Comparison of ENCODE assay signal across 27 cellular contexts in genomic region chr10:55002420-55002819, GRCh38.
"Had no signal": no experiment of that assay in that cellular context is flagged by ENCODE, and none has a peak within 500 bp of the region (broad histone marks: within the 10 kb centered on the region; RNA-seq: fewer than 3 reads in every experiment).

No MANE protein-coding gene starts in this region.

- H3K27ac Mint-ChIP-seq: naive thymus-derived CD4-positive, alpha-beta T cell; natural killer cell; nephron progenitor cell; stimulated activated memory B cell treated with anti-CD40 and anti-IgM and Interleukin-4, amounts not matched to agents 10 μg/mL and 1 μg/mL and 100 μg/mL, for 72 hours; stimulated activated naive CD8-positive, alpha-beta T cell treated with anti-CD3 and anti-CD28 coated beads, Interleukin-15, Interleukin-2, amounts not matched to agents 100 ng/mL and 50 ng/mL, for 24 hours; type B pancreatic cell had no signal

- H3K27me3 ChIP-seq: neutrophil, right lobe of liver, sigmoid colon, stomach, tibial artery, transverse colon, upper lobe of right lung, uterus had no signal

- H3K4me1 ChIP-seq: pancreas, prostate gland, right lobe of liver, sigmoid colon, stomach, transverse colon, upper lobe of right lung, uterus had no signal

- H3K4me3 Mint-ChIP-seq: naive thymus-derived CD4-positive, alpha-beta T cell; natural killer cell; nephron progenitor cell; neural crest cell; stimulated activated memory B cell treated with anti-CD40 and anti-IgM and Interleukin-4, amounts not matched to agents 10 μg/mL and 1 μg/mL and 100 μg/mL, for 72 hours; stimulated activated naive CD8-positive, alpha-beta T cell treated with anti-CD3 and anti-CD28 coated beads, Interleukin-15, Interleukin-2, amounts not matched to agents 100 ng/mL and 50 ng/mL, for 24 hours; type B pancreatic cell had no signal

- H3K36me3 ChIP-seq: neutrophil, pancreas, prostate gland, right lobe of liver, sigmoid colon, stomach, thoracic aorta, tibial artery, transverse colon, upper lobe of right lung, uterus had no signal

- H3K4me3 ChIP-seq: pancreas, prostate gland, right lobe of liver, sigmoid colon, stomach, thoracic aorta, tibial artery, transverse colon, upper lobe of right lung, uterus had no signal

- H3K27me3 Mint-ChIP-seq: naive thymus-derived CD4-positive, alpha-beta T cell; stimulated activated memory B cell treated with anti-CD40 and anti-IgM and Interleukin-4, amounts not matched to agents 10 μg/mL and 1 μg/mL and 100 μg/mL, for 72 hours; stimulated activated naive CD8-positive, alpha-beta T cell treated with anti-CD3 and anti-CD28 coated beads, Interleukin-15, Interleukin-2, amounts not matched to agents 100 ng/mL and 50 ng/mL, for 24 hours; type B pancreatic cell had no signal

- DNase-seq: naive thymus-derived CD4-positive, alpha-beta T cell; natural killer cell; nephron progenitor cell; nucleus accumbens; pancreas; right cardiac atrium; right lobe of liver; sigmoid colon; small intestine; stimulated activated CD4-positive, alpha-beta T cell treated with anti-CD3 and anti-CD28 coated beads, Interleukin-15, amount 100 ng/mL, for 24 hours; stimulated activated CD4-positive, alpha-beta T cell treated with anti-CD3 and anti-CD28 coated beads, Interleukin-2, amount 100 ng/mL, for 24 hours; stimulated activated CD4-positive, alpha-beta T cell treated with anti-CD3 and anti-CD28 coated beads, Interleukin-2, amount 100 ng/mL, for 48 hours; stimulated activated CD4-positive, alpha-beta T cell treated with anti-CD3 and anti-CD28 coated beads, Interleukin-4, amount 100 ng/mL, for 4 hours; stimulated activated CD8-positive, alpha-beta memory T cell treated with anti-CD3 and anti-CD28 coated beads, Interleukin-4, amount 100 ng/mL, for 48 hours; stimulated activated naive CD4-positive, alpha-beta T cell treated with Interleukin-2 at 50 U/mL for 16 hours; stomach; tibial artery; transverse colon; upper lobe of right lung; uterus had no signal

- ATAC-seq: naive thymus-derived CD4-positive, alpha-beta T cell; natural killer cell; pancreas; right cardiac atrium; right lobe of liver; stimulated activated memory B cell treated with anti-CD40 and anti-IgM and Interleukin-4, amounts not matched to agents 10 μg/mL and 1 μg/mL and 100 μg/mL, for 72 hours; upper lobe of right lung had no signal

- H3K36me3 Mint-ChIP-seq: naive thymus-derived CD4-positive, alpha-beta T cell; stimulated activated memory B cell treated with anti-CD40 and anti-IgM and Interleukin-4, amounts not matched to agents 10 μg/mL and 1 μg/mL and 100 μg/mL, for 72 hours; type B pancreatic cell had no signal

- H3K9me3 ChIP-seq: neutrophil, pancreas, prostate gland, right lobe of liver, sigmoid colon, thoracic aorta, tibial artery, transverse colon, upper lobe of right lung, uterus had no signal

- H3K27ac ChIP-seq: neutrophil, pancreas, prostate gland, right lobe of liver, sigmoid colon, stomach, thoracic aorta, tibial artery, transverse colon, upper lobe of right lung, uterus had no signal

- H3K4me1 Mint-ChIP-seq: naive thymus-derived CD4-positive, alpha-beta T cell; natural killer cell; nephron progenitor cell; neural crest cell; stimulated activated memory B cell treated with anti-CD40 and anti-IgM and Interleukin-4, amounts not matched to agents 10 μg/mL and 1 μg/mL and 100 μg/mL, for 72 hours had no signal
